ENCODE assay signal across 1 cellular context in the genomic region with DNA sequence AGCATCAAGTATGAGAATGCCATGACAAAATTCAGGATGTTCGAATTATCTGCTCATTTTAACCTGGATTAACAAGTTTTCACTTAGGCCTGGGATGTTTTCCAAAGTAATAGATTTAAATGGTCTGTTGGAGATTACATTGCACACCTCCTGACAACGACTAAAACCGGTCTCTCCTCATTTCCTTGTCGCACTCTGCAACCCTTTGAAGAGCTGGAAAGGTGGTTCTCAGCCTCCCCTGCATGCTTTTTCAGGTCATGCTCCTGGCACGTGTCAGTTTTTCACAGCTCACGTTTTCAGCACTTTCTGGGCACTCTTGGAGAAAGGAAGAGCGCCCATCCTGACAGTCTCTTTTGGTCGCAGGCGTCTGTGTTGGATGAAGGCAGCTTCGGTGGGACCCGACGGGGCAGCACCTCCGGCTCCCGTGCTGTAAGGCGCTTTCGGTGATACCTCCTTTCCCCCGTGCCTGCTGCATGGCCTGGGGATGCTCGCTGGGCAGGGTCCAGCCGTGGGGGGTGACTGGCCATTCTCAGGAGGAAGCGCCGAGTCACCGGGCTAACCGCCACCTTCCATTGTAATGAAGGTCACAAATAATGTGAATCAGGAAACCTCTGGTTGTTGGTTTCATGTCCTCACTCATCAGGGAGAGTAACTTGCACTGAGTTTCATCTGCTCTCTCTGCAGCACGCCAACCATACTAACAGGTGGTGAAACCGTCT.
TF ChIP-seq lines count a peak whose summit lies in the region.

No MANE protein-coding gene starts in this region.

TF ChIP-seq in HepG2, 621 proteins besides CTCF, POLR2A, EP300 and RAD21 (continued from another document):
- TF ChIP-seq ZNF576 (CRISPR knock-in tag; IDR thresholded peaks at IDR 0.05): 0 out of 2 replicates have a peak, but pooled peaks have one; percentile 39
- 0 out of 2 replicates have a peak, but pooled peaks have one; percentile 51 for TF ChIP-seq HES4 (CRISPR knock-in tag; IDR thresholded peaks at IDR 0.05; ENCODE audit: borderline replicate concordance)
- TF ChIP-seq, protein P1, sequence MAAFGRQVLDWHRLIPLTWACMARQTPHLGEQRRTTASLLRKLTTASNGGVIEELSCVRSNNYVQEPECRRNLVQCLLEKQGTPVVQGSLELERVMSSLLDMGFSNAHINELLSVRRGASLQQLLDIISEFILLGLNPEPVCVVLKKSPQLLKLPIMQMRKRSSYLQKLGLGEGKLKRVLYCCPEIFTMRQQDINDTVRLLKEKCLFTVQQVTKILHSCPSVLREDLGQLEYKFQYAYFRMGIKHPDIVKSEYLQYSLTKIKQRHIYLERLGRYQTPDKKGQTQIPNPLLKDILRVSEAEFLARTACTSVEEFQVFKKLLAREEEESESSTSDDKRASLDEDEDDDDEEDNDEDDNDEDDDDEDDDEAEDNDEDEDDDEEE (CRISPR knock-in tag; IDR thresholded peaks at IDR 0.05): 0 out of 2 replicates have a peak, but pooled peaks have one; percentile 26
- TF ChIP-seq, protein P2, sequence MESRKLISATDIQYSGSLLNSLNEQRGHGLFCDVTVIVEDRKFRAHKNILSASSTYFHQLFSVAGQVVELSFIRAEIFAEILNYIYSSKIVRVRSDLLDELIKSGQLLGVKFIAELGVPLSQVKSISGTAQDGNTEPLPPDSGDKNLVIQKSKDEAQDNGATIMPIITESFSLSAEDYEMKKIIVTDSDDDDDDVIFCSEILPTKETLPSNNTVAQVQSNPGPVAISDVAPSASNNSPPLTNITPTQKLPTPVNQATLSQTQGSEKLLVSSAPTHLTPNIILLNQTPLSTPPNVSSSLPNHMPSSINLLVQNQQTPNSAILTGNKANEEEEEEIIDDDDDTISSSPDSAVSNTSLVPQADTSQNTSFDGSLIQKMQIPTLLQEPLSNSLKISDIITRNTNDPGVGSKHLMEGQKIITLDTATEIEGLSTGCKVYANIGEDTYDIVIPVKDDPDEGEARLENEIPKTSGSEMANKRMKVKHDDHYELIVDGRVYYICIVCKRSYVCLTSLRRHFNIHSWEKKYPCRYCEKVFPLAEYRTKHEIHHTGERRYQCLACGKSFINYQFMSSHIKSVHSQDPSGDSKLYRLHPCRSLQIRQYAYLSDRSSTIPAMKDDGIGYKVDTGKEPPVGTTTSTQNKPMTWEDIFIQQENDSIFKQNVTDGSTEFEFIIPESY (CRISPR knock-in tag; IDR thresholded peaks at IDR 0.05): 0 out of 2 replicates have a peak, but pooled peaks have one; percentile 47
- TF ChIP-seq ZNF562 (CRISPR knock-in tag; IDR thresholded peaks at IDR 0.05; ENCODE audit: borderline replicate concordance): no peak
- TF ChIP-seq SUZ12 (IDR thresholded peaks at IDR 0.05; ENCODE audit: low read depth, low read length): no peak
- TF ChIP-seq, protein P3, sequence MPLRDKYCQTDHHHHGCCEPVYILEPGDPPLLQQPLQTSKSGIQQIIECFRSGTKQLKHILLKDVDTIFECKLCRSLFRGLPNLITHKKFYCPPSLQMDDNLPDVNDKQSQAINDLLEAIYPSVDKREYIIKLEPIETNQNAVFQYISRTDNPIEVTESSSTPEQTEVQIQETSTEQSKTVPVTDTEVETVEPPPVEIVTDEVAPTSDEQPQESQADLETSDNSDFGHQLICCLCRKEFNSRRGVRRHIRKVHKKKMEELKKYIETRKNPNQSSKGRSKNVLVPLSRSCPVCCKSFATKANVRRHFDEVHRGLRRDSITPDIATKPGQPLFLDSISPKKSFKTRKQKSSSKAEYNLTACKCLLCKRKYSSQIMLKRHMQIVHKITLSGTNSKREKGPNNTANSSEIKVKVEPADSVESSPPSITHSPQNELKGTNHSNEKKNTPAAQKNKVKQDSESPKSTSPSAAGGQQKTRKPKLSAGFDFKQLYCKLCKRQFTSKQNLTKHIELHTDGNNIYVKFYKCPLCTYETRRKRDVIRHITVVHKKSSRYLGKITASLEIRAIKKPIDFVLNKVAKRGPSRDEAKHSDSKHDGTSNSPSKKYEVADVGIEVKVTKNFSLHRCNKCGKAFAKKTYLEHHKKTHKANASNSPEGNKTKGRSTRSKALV (CRISPR knock-in tag; IDR thresholded peaks at IDR 0.05): no peak
- TF ChIP-seq ZNF768 (CRISPR knock-in tag; IDR thresholded peaks at IDR 0.05): peak; percentile 50
- peak; percentile 43 for TF ChIP-seq ZNF687 (CRISPR knock-in tag; IDR thresholded peaks at IDR 0.05)
- TF ChIP-seq ZNF430 (CRISPR knock-in tag; IDR thresholded peaks at IDR 0.05): no peak
- no peak for TF ChIP-seq ZNF83 (CRISPR knock-in tag; IDR thresholded peaks at IDR 0.05; ENCODE audit: borderline replicate concordance)
- peak; percentile 15 for TF ChIP-seq TEAD3 (CRISPR knock-in tag; optimal IDR thresholded peaks at IDR 0.05; ENCODE audit: borderline replicate concordance)
- TF ChIP-seq ZIK1 (CRISPR knock-in tag; IDR thresholded peaks at IDR 0.05; ENCODE audit: borderline replicate concordance, low read depth): no peak
- TF ChIP-seq, protein P4, sequence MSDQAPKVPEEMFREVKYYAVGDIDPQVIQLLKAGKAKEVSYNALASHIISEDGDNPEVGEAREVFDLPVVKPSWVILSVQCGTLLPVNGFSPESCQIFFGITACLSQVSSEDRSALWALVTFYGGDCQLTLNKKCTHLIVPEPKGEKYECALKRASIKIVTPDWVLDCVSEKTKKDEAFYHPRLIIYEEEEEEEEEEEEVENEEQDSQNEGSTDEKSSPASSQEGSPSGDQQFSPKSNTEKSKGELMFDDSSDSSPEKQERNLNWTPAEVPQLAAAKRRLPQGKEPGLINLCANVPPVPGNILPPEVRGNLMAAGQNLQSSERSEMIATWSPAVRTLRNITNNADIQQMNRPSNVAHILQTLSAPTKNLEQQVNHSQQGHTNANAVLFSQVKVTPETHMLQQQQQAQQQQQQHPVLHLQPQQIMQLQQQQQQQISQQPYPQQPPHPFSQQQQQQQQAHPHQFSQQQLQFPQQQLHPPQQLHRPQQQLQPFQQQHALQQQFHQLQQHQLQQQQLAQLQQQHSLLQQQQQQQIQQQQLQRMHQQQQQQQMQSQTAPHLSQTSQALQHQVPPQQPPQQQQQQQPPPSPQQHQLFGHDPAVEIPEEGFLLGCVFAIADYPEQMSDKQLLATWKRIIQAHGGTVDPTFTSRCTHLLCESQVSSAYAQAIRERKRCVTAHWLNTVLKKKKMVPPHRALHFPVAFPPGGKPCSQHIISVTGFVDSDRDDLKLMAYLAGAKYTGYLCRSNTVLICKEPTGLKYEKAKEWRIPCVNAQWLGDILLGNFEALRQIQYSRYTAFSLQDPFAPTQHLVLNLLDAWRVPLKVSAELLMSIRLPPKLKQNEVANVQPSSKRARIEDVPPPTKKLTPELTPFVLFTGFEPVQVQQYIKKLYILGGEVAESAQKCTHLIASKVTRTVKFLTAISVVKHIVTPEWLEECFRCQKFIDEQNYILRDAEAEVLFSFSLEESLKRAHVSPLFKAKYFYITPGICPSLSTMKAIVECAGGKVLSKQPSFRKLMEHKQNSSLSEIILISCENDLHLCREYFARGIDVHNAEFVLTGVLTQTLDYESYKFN (CRISPR knock-in tag; conservative IDR thresholded peaks at IDR 0.05): no peak
- TF ChIP-seq GABPB1 (CRISPR knock-in tag; IDR thresholded peaks at IDR 0.05): 0 out of 2 replicates have a peak, but pooled peaks have one; percentile 12
- no peak for TF ChIP-seq HMGA1 (CRISPR knock-in tag; conservative IDR thresholded peaks at IDR 0.05)
- TF ChIP-seq CAMTA2 (CRISPR knock-in tag; IDR thresholded peaks at IDR 0.05; ENCODE audit: borderline replicate concordance): 0 out of 2 replicates have a peak, but pooled peaks have one; percentile 42
- TF ChIP-seq SMAD9 (CRISPR knock-in tag; IDR thresholded peaks at IDR 0.05): no peak
- TF ChIP-seq RBM22 (optimal IDR thresholded peaks at IDR 0.05; ENCODE audit: low read length): no peak
